Comparison of ENCODE assay signal across 19 cellular contexts in the genomic region with DNA sequence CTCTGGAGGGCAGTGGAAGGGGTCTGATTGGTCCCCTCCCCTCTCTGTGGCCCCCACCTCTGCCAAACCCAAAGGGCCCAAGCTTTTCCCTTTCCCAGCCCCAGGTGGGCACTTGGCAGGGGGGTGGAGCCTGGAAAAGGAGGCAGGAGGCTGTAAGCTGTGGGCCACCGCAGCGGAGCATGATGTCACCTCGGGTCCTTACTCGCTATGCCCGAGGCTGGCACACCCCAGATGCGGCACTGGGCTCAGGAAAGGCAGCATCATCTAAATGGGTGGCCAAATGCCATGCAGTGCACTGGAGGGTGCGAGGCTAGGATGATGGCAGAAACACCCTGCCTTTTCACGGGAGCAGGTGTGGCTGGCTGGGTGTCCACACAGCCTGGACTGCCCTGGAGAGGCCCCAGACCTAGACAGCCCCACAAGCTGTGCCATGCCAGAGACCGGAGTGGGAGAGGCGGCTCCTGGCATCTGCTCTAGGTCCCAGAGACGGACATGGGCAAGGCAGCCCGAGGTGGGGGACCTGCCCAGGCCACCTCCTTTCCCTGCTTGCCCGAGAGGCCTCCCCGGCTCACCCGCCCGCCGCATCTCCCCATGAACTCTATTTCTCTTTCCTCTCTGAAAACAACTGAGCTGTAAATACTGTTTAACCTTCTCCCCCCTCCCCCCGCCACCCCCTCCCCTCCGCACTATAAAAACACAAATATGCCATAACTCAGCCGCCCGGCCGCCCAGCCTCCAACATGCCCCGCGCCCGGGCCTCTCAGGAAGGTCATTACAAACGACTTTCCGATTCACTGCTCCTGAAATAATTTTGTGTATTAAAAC.
A peak's percentile ranks its signal among the peaks of the same experiment; 100 is the strongest.
DNase-seq lines count a peak whose midpoint lies in the region; ATAC-seq and TF ChIP-seq lines count a peak whose summit lies in the region.
"Had no signal": no experiment of that assay in that cellular context is flagged by ENCODE, and none has a peak within 500 bp of the region (broad histone marks: within the 10 kb centered on the region; RNA-seq: fewer than 3 reads in every experiment).

No MANE protein-coding gene starts in this region.

- H3K4me2 ChIP-seq in osteoblast (ENCODE audit: insufficient read depth, low read length) = no peak overlapping the region

- no peaks in the 10 kb centered on the region for H3K9me3 ChIP-seq in left lung
- no peaks in the 10 kb centered on the region for H3K9me3 ChIP-seq in tibial artery
- no peaks in the 10 kb centered on the region for H3K9me3 ChIP-seq in osteoblast (ENCODE audit: low read depth, low read length)
- H3K9me3 ChIP-seq: body of pancreas, pancreas had no signal

- H3K27me3 ChIP-seq in left lung (no peaks in the 10 kb centered on the region), tibial artery (no peaks in the 10 kb centered on the region), osteoblast (ENCODE audit: insufficient read depth, low read length) (no peaks in the 10 kb centered on the region)
- H3K27me3 ChIP-seq: body of pancreas, pancreas had no signal

- H3K4me3 ChIP-seq in left lung (no peak overlapping the region), tibial artery (no peak overlapping the region), osteoblast (ENCODE audit: insufficient read depth, low read length) (no peak overlapping the region)
- H3K4me3 ChIP-seq: body of pancreas, pancreas had no signal

- H3K27me3 Mint-ChIP-seq in effector memory CD8-positive, alpha-beta T cell = no peaks in the 10 kb centered on the region
- H3K27me3 Mint-ChIP-seq: activated naive CD4-positive, alpha-beta T cell treated with anti-CD3 and anti-CD28 coated beads, Interleukin-2, amount 50 U/mL, for 24 hours; stimulated activated naive CD8-positive, alpha-beta T cell treated with anti-CD3 and anti-CD28 coated beads, Interleukin-15, Interleukin-2, amounts not matched to agents 100 ng/mL and 50 ng/mL, for 24 hours had no signal

- TF ChIP-seq CTCF in left lung (IDR thresholded peaks at IDR 0.05) = no peak
- TF ChIP-seq CTCF in tibial artery (IDR thresholded peaks at IDR 0.05) = no peak
- no peak for TF ChIP-seq CTCF in osteoblast (IDR thresholded peaks at IDR 0.05; ENCODE audit: extremely low read depth, low read depth, low read length)

- DNase-seq in NCI-H2171 treated with DMSO at 0.1 percent for 48 hours (lab: John Stamatoyannopoulos, UW) = peak; percentile 52
- no peak for DNase-seq in NCI-H2171 (lab: John Stamatoyannopoulos, UW)
- no peak for DNase-seq in effector memory CD8-positive, alpha-beta T cell
- DNase-seq in left lung = no peak
- DNase-seq in tibial artery = no peak
- no peak for DNase-seq in osteoblast (ENCODE audit: insufficient read length, low spot score, missing footprints)
- DNase-seq in stimulated activated CD4-positive, alpha-beta T cell treated with anti-CD3 and anti-CD28 coated beads, Interleukin-1b, Interleukin-23, amount 100 ng/mL, for 48 hours = no peak
- DNase-seq: activated CD4-positive, alpha-beta T cell treated with anti-CD3 and anti-CD28 coated beads for 48 hours; body of pancreas; CD8-positive, alpha-beta T cell; effector CD4-positive, alpha-beta T cell; HFFc6; midbrain; NCI-H526 treated with DMSO at 0.1 percent for 48 hours; pancreas; stimulated activated CD4-positive, alpha-beta T cell treated with anti-CD3 and anti-CD28 coated beads, Interleukin-12 subunit alpha, Interleukin-12 subunit beta, amount 100 ng/mL, for 4 hours had no signal

- H2AFZ ChIP-seq in osteoblast (ENCODE audit: low read length) = no peak overlapping the region

- H3K36me3 ChIP-seq in left lung (no peaks in the 10 kb centered on the region), tibial artery (no peaks in the 10 kb centered on the region), osteoblast (ENCODE audit: insufficient read depth, low read length) (no peaks in the 10 kb centered on the region)
- H3K36me3 ChIP-seq: pancreas had no signal

- no peak for ATAC-seq in effector memory CD8-positive, alpha-beta T cell (replicated peaks)
- ATAC-seq in left lung = no peak
- ATAC-seq in HG02981 (IDR thresholded peaks at IDR 0.05; ENCODE audit: unreplicated experiment) = no peak
- ATAC-seq: body of pancreas; CD8-positive, alpha-beta T cell had no signal

- H3K27ac ChIP-seq in left lung = peak overlapping the region; percentile 45 to 59
- H3K27ac ChIP-seq in tibial artery = peak overlapping the region; percentile 10 to 49
- no peak overlapping the region for H3K27ac ChIP-seq in osteoblast (ENCODE audit: low read depth, low read length)
- H3K27ac ChIP-seq: body of pancreas, pancreas had no signal

- H3K9me3 Mint-ChIP-seq in effector memory CD8-positive, alpha-beta T cell = no peaks in the 10 kb centered on the region
- H3K9me3 Mint-ChIP-seq: activated naive CD4-positive, alpha-beta T cell treated with anti-CD3 and anti-CD28 coated beads, Interleukin-2, amount 50 U/mL, for 24 hours; CD8-positive, alpha-beta T cell; HFFc6; stimulated activated naive CD8-positive, alpha-beta T cell treated with anti-CD3 and anti-CD28 coated beads, Interleukin-15, Interleukin-2, amounts not matched to agents 100 ng/mL and 50 ng/mL, for 24 hours had no signal

- peaks cover 40% of the 10 kb centered on the region for H3K36me3 Mint-ChIP-seq in effector memory CD8-positive, alpha-beta T cell (ENCODE audit: insufficient read depth)
- H3K36me3 Mint-ChIP-seq: activated naive CD4-positive, alpha-beta T cell treated with anti-CD3 and anti-CD28 coated beads, Interleukin-2, amount 50 U/mL, for 24 hours; CD8-positive, alpha-beta T cell had no signal

- peak overlapping the region; percentile 49 to 62 for H3K27ac Mint-ChIP-seq in effector memory CD8-positive, alpha-beta T cell
- H3K27ac Mint-ChIP-seq: activated naive CD4-positive, alpha-beta T cell treated with anti-CD3 and anti-CD28 coated beads, Interleukin-2, amount 50 U/mL, for 24 hours; CD8-positive, alpha-beta T cell; HFFc6; stimulated activated naive CD8-positive, alpha-beta T cell treated with anti-CD3 and anti-CD28 coated beads, Interleukin-15, Interleukin-2, amounts not matched to agents 100 ng/mL and 50 ng/mL, for 24 hours had no signal

- H4K20me1 ChIP-seq in osteoblast (ENCODE audit: insufficient read depth, low read length) = no peaks in the 10 kb centered on the region

- intact Hi-C loops in left lung (cut with DNase I) (no loop called here), tibial artery (cut with DNase I; ENCODE audit: low total_unique reads) (no loop called here)

- H3K4me1 Mint-ChIP-seq in effector memory CD8-positive, alpha-beta T cell (ENCODE audit: low read depth in 2 of 2) = peaks cover 16 to 31% of the 10 kb centered on the region in 2 donors
- H3K4me1 Mint-ChIP-seq: activated naive CD4-positive, alpha-beta T cell treated with anti-CD3 and anti-CD28 coated beads, Interleukin-2, amount 50 U/mL, for 24 hours had no signal

- H3K79me2 ChIP-seq in osteoblast (ENCODE audit: insufficient read depth, low read length) = no peaks in the 10 kb centered on the region

- H3K4me1 ChIP-seq in left lung = peaks cover 4 to 71% of the 10 kb centered on the region in 2 donors
- peaks cover 0 to 76% (median 58%) of the 10 kb centered on the region in 4 donors for H3K4me1 ChIP-seq in tibial artery
- no peaks in the 10 kb centered on the region for H3K4me1 ChIP-seq in osteoblast (ENCODE audit: insufficient read depth, low read length)

- no peak overlapping the region for H3K4me3 Mint-ChIP-seq in effector memory CD8-positive, alpha-beta T cell
- H3K4me3 Mint-ChIP-seq: activated naive CD4-positive, alpha-beta T cell treated with anti-CD3 and anti-CD28 coated beads, Interleukin-2, amount 50 U/mL, for 24 hours; CD8-positive, alpha-beta T cell; HFFc6; stimulated activated naive CD8-positive, alpha-beta T cell treated with anti-CD3 and anti-CD28 coated beads, Interleukin-15, Interleukin-2, amounts not matched to agents 100 ng/mL and 50 ng/mL, for 24 hours had no signal
